Comparison of ENCODE assay signal across 8 cellular contexts in genomic region chr3:5205165-5205941, GRCh38. TPM values are rescaled to one million over a fixed set of nuclear protein-coding genes. Genes with fewer than 3 reads are reported as not detected.
DNase-seq lines count a peak whose midpoint lies in the region; ATAC-seq, FAIRE-seq and TF ChIP-seq lines count a peak whose summit lies in the region.

No MANE protein-coding gene starts in this region.

- no peaks in the 10 kb centered on the region for H3K27me3 Mint-ChIP-seq in T-helper 17 cell

- peaks cover 10% of the 10 kb centered on the region for H3K36me3 Mint-ChIP-seq in T-helper 17 cell (ENCODE audit: low read depth)

- H3K4me3 ChIP-seq in cardiac muscle cell = no peak overlapping the region
- H3K4me3 ChIP-seq in heart right ventricle = no peak overlapping the region
- H3K4me3 ChIP-seq in kidney (ENCODE audit: low read length in 2 of 2) = no peak overlapping the region
- H3K4me3 ChIP-seq in breast epithelium = no peak overlapping the region
- H3K4me3 ChIP-seq in uterus = no peak overlapping the region

- no peak overlapping the region for H3K4me3 Mint-ChIP-seq in T-helper 17 cell

- no peak overlapping the region for H3K27ac Mint-ChIP-seq in T-helper 17 cell

- intact Hi-C loops in heart right ventricle (cut with DNase I) = no loop called here
- intact Hi-C loops in kidney (cut with DNase I) = no loop called here
- intact Hi-C loops in breast epithelium (cut with DNase I; ENCODE audit: low total_unique reads) = no loop called here
- intact Hi-C loops in uterus (cut with DNase I; ENCODE audit: low total_unique reads) = no loop called here

- H3K27me3 ChIP-seq in cardiac muscle cell (no peaks in the 10 kb centered on the region), heart right ventricle (no peaks in the 10 kb centered on the region), breast epithelium (no peaks in the 10 kb centered on the region), uterus (no peaks in the 10 kb centered on the region)

- H3K4me1 ChIP-seq in cardiac muscle cell (ENCODE audit: low read depth) = peaks cover 5% of the 10 kb centered on the region
- peaks cover 0 to 2% (median 0%) of the 10 kb centered on the region in 9 donors for H3K4me1 ChIP-seq in heart right ventricle
- H3K4me1 ChIP-seq in kidney (ENCODE audit: control insufficient read depth in 1 of 2, insufficient read depth in 1 of 2, low read depth in 1 of 2, low read length in 2 of 2) = no peaks in the 10 kb centered on the region
- H3K4me1 ChIP-seq in breast epithelium = no peaks in the 10 kb centered on the region
- no peaks in the 10 kb centered on the region for H3K4me1 ChIP-seq in uterus

- H3K27ac ChIP-seq in cardiac muscle cell = peak overlapping the region; percentile 83
- H3K27ac ChIP-seq in heart right ventricle = no peak overlapping the region
- no peak overlapping the region for H3K27ac ChIP-seq in kidney (ENCODE audit: low read depth in 2 of 2, low read length in 2 of 2)
- H3K27ac ChIP-seq in breast epithelium = no peak overlapping the region
- no peak overlapping the region for H3K27ac ChIP-seq in uterus

- 80 to 91% methylated on average over 7 of the region's 7 CpGs for WGBS in heart right ventricle, 2 donors

- H3K36me3 ChIP-seq in cardiac muscle cell (peaks cover 55% of the 10 kb centered on the region), heart right ventricle (peaks cover 13 to 100% (median 65%) of the 10 kb centered on the region in 9 donors), kidney (ENCODE audit: control insufficient read depth in 1 of 2, insufficient read depth in 2 of 2, low read length in 2 of 2) (peaks cover 57 to 72% of the 10 kb centered on the region in 2 donors), breast epithelium (peaks cover 18% of the 10 kb centered on the region), uterus (no peaks in the 10 kb centered on the region)

- ATAC-seq in heart right ventricle (no peak), HG02642 (IDR thresholded peaks at IDR 0.05; ENCODE audit: poor library complexity, unreplicated experiment) (peak; percentile 99), T-helper 17 cell (peak; percentile 47)
- ATAC-seq in stimulated activated naive CD8-positive, alpha-beta T cell treated with anti-CD3 and anti-CD28 coated beads, Interleukin-15, Interleukin-2, amounts not matched to agents 100 U/mL and 50 U/mL, for 24 hours = peak; percentile 93

- H3K9ac ChIP-seq in kidney (ENCODE audit: low read length in 2 of 2) = no peak overlapping the region

- H3K9me3 ChIP-seq in cardiac muscle cell (ENCODE audit: low read depth) = no peaks in the 10 kb centered on the region
- H3K9me3 ChIP-seq in heart right ventricle = no peaks in the 10 kb centered on the region
- no peaks in the 10 kb centered on the region for H3K9me3 ChIP-seq in T-helper 17 cell (ENCODE audit: control insufficient read depth, low read length, poor library complexity, severe bottlenecking)
- H3K9me3 ChIP-seq in kidney (ENCODE audit: control insufficient read depth in 1 of 2, low read length in 2 of 2) = no peaks in the 10 kb centered on the region
- H3K9me3 ChIP-seq in breast epithelium = no peaks in the 10 kb centered on the region
- no peaks in the 10 kb centered on the region for H3K9me3 ChIP-seq in uterus

- no peak for FAIRE-seq in kidney (lab: Jason Lieb, UNC)

- TF ChIP-seq CTCF in cardiac muscle cell (IDR thresholded peaks at IDR 0.05; ENCODE audit: low read depth, low read length) (no peak), heart right ventricle (IDR thresholded peaks at IDR 0.05) (no peak), kidney (IDR thresholded peaks at IDR 0.05; ENCODE audit: borderline replicate concordance, extremely low read depth, insufficient read depth) (no peak), breast epithelium (IDR thresholded peaks at IDR 0.05) (no peak), uterus (IDR thresholded peaks at IDR 0.05) (no peak)

- TF ChIP-seq POLR2A in breast epithelium (IDR thresholded peaks at IDR 0.05) (no peak), uterus (IDR thresholded peaks at IDR 0.05) (no peak)

- DNase-seq in cardiac muscle cell (ENCODE audit: low read depth in 1 of 2, low spot score in 1 of 2) (no peak), heart right ventricle (no peak), T-helper 17 cell (no peak), kidney (no peak), breast epithelium (ENCODE audit: low spot score in 2 of 2) (no peak), uterus (no peak)
- DNase-seq in stimulated activated naive CD8-positive, alpha-beta T cell treated with anti-CD3 and anti-CD28 coated beads, Interleukin-15, Interleukin-2, amounts not matched to agents 100 U/mL and 50 U/mL, for 24 hours = peak; percentile 48

- H3K4me1 Mint-ChIP-seq in T-helper 17 cell = peaks cover 9% of the 10 kb centered on the region

RNA-seq across cellular contexts. Expression of gene EDEM1, which starts 17.8 kb away (rescaled TPM):
- total RNA-seq in cardiac muscle cell (50.6 and 51.6 TPM in 2 replicates), heart right ventricle (10 to 100 TPM in 4 of 10 donors, 1 to 10 TPM in 6; 6.7 to 19.0 (median 9.1) TPM), T-helper 17 cell (100 to 1,000 TPM; 109 to 111 TPM), kidney (47.5 TPM), breast epithelium (10 to 100 TPM; 34.9 to 45.8 (median 42.6) TPM), uterus (10 to 100 TPM; 17.1 to 58.4 (median 37.7) TPM)
- polyA plus RNA-seq in cardiac muscle cell (4.5 and 5.0 TPM in 2 replicates), heart right ventricle (1 to 10 TPM; 2.2 to 4.6 TPM), kidney (ENCODE audit: insufficient read depth, low read depth, low replicate concordance) (5.5 TPM)

Comparison
In these comparisons a context has a peak if more than half of its experiments do, and no peak if none do; other contexts are left out.
1. ATAC-seq: peak in HG02642 (single experiment), T-helper 17 cell (single experiment) and stimulated activated naive CD8-positive, alpha-beta T cell treated with anti-CD3 and anti-CD28 coated beads, Interleukin-15, Interleukin-2, amounts not matched to agents 100 U/mL and 50 U/mL, for 24 hours (single experiment); none in heart right ventricle (0 of 8).